In the genomic region with DNA sequence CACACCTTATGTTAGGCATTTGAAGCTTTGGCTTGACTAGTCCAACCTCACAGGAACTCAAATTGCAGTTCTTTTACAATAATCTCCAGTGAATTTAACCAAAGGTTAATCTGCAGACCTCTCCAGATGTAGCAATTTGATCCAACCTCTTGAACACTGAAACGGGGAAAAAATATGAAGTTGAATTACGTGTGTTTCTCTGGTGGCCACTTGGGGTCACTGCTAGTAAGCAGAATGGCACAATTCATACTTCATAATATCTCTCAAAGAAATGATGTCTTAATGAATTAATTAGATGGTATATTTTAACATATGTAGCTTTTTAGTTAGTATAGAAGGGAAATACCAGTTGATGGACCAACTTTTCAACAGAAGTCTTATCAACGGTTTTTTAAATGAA, we compare ENCODE assay signal across 17 cellular contexts. TPM values are rescaled to one million over a fixed set of nuclear protein-coding genes. Genes with fewer than 3 reads are reported as not detected.
"Had no signal": no experiment of that assay in that cellular context is flagged by ENCODE, and none has a peak within 500 bp of the region (broad histone marks: within the 10 kb centered on the region; RNA-seq: fewer than 3 reads in every experiment).

No MANE protein-coding gene starts in this region.

RNA-seq across cellular contexts. Expression of gene TCP11X1, which starts 1.4 kb away (rescaled TPM):
- total RNA-seq: naive thymus-derived CD8-positive, alpha-beta T cell; natural killer cell treated with Interleukin-12 subunit alpha and Interleukin-12 subunit beta and Interleukin-15 and Interleukin-18, amount 100 ng/mL, for 72 hours; neural crest cell; omental fat pad; osteocyte; psoas muscle; renal cortical epithelial cell; right cardiac atrium; sciatic nerve; smooth muscle cell; spleen; suprapubic skin; transverse colon; upper lobe of right lung; urinary bladder; uterus had no signal
- polyA plus RNA-seq: naive thymus-derived CD8-positive, alpha-beta T cell; psoas muscle; right cardiac atrium; smooth muscle cell; spleen; thymus; urinary bladder had no signal

RNA-seq across cellular contexts. Expression of gene NXF2, which starts 30.5 kb away (rescaled TPM):
- total RNA-seq: naive thymus-derived CD8-positive, alpha-beta T cell; natural killer cell treated with Interleukin-12 subunit alpha and Interleukin-12 subunit beta and Interleukin-15 and Interleukin-18, amount 100 ng/mL, for 72 hours; neural crest cell; omental fat pad; osteocyte; psoas muscle; renal cortical epithelial cell; right cardiac atrium; sciatic nerve; smooth muscle cell; spleen; suprapubic skin; transverse colon; upper lobe of right lung; urinary bladder; uterus had no signal
- polyA plus RNA-seq: naive thymus-derived CD8-positive, alpha-beta T cell; psoas muscle; right cardiac atrium; smooth muscle cell; spleen; thymus; urinary bladder had no signal
